In the genomic region with DNA sequence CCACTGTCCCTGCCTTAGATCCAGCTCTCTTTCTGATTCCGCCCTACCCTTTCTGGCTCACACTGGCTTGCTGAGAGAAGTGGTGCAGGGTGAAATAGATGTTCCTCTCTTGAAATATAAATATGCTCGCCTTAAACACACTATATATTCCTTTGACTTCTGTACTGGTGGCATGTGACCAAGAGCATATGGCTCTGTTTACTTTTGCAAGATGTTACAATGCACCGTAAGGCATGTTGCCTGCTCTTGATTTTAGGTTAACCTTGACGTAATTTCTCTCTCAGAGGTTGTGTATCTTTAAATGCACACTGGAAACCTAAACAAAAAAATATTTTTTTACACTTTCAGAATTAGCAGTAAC, we compare ENCODE assay signal across 1 cellular context.
A peak's percentile ranks its signal among the peaks of the same experiment; 100 is the strongest.
TF ChIP-seq lines count a peak whose summit lies in the region.

No MANE protein-coding gene starts in this region.

TF ChIP-seq in HepG2, 621 proteins besides CTCF, POLR2A, EP300 and RAD21 (continued from another document and continues in another):
- TF ChIP-seq, protein P1, sequence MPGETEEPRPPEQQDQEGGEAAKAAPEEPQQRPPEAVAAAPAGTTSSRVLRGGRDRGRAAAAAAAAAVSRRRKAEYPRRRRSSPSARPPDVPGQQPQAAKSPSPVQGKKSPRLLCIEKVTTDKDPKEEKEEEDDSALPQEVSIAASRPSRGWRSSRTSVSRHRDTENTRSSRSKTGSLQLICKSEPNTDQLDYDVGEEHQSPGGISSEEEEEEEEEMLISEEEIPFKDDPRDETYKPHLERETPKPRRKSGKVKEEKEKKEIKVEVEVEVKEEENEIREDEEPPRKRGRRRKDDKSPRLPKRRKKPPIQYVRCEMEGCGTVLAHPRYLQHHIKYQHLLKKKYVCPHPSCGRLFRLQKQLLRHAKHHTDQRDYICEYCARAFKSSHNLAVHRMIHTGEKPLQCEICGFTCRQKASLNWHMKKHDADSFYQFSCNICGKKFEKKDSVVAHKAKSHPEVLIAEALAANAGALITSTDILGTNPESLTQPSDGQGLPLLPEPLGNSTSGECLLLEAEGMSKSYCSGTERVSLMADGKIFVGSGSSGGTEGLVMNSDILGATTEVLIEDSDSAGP (CRISPR knock-in tag; IDR thresholded peaks at IDR 0.05; ENCODE audit: borderline replicate concordance): peak; percentile 8; the same call in 1 of the 2 replicates
- no peak for TF ChIP-seq SRSF4 (IDR thresholded peaks at IDR 0.05; ENCODE audit: low read depth, low read length, poor library complexity, severe bottlenecking)
- TF ChIP-seq GABPA (IDR thresholded peaks at IDR 0.05; ENCODE audit: low read depth, low read length): no peak
- TF ChIP-seq GABPA (CRISPR knock-in tag; IDR thresholded peaks at IDR 0.05; ENCODE audit: low read depth): 0 out of 2 replicates have a peak, but pooled peaks have one; percentile 4
- TF ChIP-seq ZNF235 (CRISPR knock-in tag; IDR thresholded peaks at IDR 0.05; ENCODE audit: borderline replicate concordance): no peak
- TF ChIP-seq, protein P2, sequence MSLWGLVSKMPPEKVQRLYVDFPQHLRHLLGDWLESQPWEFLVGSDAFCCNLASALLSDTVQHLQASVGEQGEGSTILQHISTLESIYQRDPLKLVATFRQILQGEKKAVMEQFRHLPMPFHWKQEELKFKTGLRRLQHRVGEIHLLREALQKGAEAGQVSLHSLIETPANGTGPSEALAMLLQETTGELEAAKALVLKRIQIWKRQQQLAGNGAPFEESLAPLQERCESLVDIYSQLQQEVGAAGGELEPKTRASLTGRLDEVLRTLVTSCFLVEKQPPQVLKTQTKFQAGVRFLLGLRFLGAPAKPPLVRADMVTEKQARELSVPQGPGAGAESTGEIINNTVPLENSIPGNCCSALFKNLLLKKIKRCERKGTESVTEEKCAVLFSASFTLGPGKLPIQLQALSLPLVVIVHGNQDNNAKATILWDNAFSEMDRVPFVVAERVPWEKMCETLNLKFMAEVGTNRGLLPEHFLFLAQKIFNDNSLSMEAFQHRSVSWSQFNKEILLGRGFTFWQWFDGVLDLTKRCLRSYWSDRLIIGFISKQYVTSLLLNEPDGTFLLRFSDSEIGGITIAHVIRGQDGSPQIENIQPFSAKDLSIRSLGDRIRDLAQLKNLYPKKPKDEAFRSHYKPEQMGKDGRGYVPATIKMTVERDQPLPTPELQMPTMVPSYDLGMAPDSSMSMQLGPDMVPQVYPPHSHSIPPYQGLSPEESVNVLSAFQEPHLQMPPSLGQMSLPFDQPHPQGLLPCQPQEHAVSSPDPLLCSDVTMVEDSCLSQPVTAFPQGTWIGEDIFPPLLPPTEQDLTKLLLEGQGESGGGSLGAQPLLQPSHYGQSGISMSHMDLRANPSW (CRISPR knock-in tag; IDR thresholded peaks at IDR 0.05; ENCODE audit: borderline replicate concordance): no peak
- TF ChIP-seq YY1 (IDR thresholded peaks at IDR 0.05; ENCODE audit: insufficient read depth, insufficient replicate concordance, low read depth, low read length): no peak
- no peak for TF ChIP-seq RARA (CRISPR knock-in tag; IDR thresholded peaks at IDR 0.05)
- no peak for TF ChIP-seq SAFB2 (CRISPR knock-in tag; IDR thresholded peaks at IDR 0.05; ENCODE audit: borderline replicate concordance, low read depth)
- no peak for TF ChIP-seq FOXP1 (IDR thresholded peaks at IDR 0.05)
- peak; percentile 28; the same call in 1 of the 2 replicates for TF ChIP-seq FOXP1 (CRISPR knock-in tag; IDR thresholded peaks at IDR 0.05)
- TF ChIP-seq, protein P3, sequence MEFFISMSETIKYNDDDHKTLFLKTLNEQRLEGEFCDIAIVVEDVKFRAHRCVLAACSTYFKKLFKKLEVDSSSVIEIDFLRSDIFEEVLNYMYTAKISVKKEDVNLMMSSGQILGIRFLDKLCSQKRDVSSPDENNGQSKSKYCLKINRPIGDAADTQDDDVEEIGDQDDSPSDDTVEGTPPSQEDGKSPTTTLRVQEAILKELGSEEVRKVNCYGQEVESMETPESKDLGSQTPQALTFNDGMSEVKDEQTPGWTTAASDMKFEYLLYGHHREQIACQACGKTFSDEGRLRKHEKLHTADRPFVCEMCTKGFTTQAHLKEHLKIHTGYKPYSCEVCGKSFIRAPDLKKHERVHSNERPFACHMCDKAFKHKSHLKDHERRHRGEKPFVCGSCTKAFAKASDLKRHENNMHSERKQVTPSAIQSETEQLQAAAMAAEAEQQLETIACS (CRISPR knock-in tag; IDR thresholded peaks at IDR 0.05): no peak
- no peak for TF ChIP-seq HNF4A (CRISPR knock-in tag; IDR thresholded peaks at IDR 0.05)
- TF ChIP-seq, protein P4, sequence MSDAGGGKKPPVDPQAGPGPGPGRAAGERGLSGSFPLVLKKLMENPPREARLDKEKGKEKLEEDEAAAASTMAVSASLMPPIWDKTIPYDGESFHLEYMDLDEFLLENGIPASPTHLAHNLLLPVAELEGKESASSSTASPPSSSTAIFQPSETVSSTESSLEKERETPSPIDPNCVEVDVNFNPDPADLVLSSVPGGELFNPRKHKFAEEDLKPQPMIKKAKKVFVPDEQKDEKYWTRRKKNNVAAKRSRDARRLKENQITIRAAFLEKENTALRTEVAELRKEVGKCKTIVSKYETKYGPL (CRISPR knock-in tag; IDR thresholded peaks at IDR 0.05): no peak
- no peak; the same call in 1 of the 2 replicates for TF ChIP-seq ZNF232 (CRISPR knock-in tag; IDR thresholded peaks at IDR 0.05; ENCODE audit: borderline replicate concordance)
- TF ChIP-seq, protein P5, sequence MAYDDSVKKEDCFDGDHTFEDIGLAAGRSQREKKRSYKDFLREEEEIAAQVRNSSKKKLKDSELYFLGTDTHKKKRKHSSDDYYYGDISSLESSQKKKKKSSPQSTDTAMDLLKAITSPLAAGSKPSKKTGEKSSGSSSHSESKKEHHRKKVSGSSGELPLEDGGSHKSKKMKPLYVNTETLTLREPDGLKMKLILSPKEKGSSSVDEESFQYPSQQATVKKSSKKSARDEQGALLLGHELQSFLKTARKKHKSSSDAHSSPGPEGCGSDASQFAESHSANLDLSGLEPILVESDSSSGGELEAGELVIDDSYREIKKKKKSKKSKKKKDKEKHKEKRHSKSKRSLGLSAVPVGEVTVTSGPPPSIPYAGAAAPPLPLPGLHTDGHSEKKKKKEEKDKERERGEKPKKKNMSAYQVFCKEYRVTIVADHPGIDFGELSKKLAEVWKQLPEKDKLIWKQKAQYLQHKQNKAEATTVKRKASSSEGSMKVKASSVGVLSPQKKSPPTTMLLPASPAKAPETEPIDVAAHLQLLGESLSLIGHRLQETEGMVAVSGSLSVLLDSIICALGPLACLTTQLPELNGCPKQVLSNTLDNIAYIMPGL (CRISPR knock-in tag; IDR thresholded peaks at IDR 0.05; ENCODE audit: borderline replicate concordance in 1 of 2, low read depth in 1 of 2): no peak
- no peak for TF ChIP-seq ZNF160 (CRISPR knock-in tag; IDR thresholded peaks at IDR 0.05)
- no peak for TF ChIP-seq SPEN (CRISPR knock-in tag; IDR thresholded peaks at IDR 0.05; ENCODE audit: low read depth)
- TF ChIP-seq, protein P6, sequence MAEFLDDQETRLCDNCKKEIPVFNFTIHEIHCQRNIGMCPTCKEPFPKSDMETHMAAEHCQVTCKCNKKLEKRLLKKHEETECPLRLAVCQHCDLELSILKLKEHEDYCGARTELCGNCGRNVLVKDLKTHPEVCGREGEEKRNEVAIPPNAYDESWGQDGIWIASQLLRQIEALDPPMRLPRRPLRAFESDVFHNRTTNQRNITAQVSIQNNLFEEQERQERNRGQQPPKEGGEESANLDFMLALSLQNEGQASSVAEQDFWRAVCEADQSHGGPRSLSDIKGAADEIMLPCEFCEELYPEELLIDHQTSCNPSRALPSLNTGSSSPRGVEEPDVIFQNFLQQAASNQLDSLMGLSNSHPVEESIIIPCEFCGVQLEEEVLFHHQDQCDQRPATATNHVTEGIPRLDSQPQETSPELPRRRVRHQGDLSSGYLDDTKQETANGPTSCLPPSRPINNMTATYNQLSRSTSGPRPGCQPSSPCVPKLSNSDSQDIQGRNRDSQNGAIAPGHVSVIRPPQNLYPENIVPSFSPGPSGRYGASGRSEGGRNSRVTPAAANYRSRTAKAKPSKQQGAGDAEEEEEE (CRISPR knock-in tag; IDR thresholded peaks at IDR 0.05; ENCODE audit: borderline replicate concordance): no peak
- TF ChIP-seq FOXA3 (CRISPR knock-in tag; IDR thresholded peaks at IDR 0.05): peak; percentile 64
- TF ChIP-seq, protein P7, sequence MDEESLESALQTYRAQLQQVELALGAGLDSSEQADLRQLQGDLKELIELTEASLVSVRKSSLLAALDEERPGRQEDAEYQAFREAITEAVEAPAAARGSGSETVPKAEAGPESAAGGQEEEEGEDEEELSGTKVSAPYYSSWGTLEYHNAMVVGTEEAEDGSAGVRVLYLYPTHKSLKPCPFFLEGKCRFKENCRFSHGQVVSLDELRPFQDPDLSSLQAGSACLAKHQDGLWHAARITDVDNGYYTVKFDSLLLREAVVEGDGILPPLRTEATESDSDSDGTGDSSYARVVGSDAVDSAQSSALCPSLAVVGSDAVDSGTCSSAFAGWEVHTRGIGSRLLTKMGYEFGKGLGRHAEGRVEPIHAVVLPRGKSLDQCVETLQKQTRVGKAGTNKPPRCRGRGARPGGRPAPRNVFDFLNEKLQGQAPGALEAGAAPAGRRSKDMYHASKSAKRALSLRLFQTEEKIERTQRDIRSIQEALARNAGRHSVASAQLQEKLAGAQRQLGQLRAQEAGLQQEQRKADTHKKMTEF (CRISPR knock-in tag; IDR thresholded peaks at IDR 0.05): no peak
- TF ChIP-seq, protein P8, sequence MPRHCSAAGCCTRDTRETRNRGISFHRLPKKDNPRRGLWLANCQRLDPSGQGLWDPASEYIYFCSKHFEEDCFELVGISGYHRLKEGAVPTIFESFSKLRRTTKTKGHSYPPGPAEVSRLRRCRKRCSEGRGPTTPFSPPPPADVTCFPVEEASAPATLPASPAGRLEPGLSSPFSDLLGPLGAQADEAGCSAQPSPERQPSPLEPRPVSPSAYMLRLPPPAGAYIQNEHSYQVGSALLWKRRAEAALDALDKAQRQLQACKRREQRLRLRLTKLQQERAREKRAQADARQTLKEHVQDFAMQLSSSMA (CRISPR knock-in tag; IDR thresholded peaks at IDR 0.05): no peak
- TF ChIP-seq ZNF670 (CRISPR knock-in tag; IDR thresholded peaks at IDR 0.05; ENCODE audit: borderline replicate concordance): no peak
- TF ChIP-seq ZFX (CRISPR knock-in tag; IDR thresholded peaks at IDR 0.05; ENCODE audit: low read depth): no peak
- no peak for TF ChIP-seq ZNF788 (CRISPR knock-in tag; IDR thresholded peaks at IDR 0.05; ENCODE audit: borderline replicate concordance)
- TF ChIP-seq, protein P9, sequence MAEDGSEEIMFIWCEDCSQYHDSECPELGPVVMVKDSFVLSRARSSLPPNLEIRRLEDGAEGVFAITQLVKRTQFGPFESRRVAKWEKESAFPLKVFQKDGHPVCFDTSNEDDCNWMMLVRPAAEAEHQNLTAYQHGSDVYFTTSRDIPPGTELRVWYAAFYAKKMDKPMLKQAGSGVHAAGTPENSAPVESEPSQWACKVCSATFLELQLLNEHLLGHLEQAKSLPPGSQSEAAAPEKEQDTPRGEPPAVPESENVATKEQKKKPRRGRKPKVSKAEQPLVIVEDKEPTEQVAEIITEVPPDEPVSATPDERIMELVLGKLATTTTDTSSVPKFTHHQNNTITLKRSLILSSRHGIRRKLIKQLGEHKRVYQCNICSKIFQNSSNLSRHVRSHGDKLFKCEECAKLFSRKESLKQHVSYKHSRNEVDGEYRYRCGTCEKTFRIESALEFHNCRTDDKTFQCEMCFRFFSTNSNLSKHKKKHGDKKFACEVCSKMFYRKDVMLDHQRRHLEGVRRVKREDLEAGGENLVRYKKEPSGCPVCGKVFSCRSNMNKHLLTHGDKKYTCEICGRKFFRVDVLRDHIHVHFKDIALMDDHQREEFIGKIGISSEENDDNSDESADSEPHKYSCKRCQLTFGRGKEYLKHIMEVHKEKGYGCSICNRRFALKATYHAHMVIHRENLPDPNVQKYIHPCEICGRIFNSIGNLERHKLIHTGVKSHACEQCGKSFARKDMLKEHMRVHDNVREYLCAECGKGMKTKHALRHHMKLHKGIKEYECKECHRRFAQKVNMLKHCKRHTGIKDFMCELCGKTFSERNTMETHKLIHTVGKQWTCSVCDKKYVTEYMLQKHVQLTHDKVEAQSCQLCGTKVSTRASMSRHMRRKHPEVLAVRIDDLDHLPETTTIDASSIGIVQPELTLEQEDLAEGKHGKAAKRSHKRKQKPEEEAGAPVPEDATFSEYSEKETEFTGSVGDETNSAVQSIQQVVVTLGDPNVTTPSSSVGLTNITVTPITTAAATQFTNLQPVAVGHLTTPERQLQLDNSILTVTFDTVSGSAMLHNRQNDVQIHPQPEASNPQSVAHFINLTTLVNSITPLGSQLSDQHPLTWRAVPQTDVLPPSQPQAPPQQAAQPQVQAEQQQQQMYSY (CRISPR knock-in tag; IDR thresholded peaks at IDR 0.05): 0 out of 2 replicates have a peak, but pooled peaks have one; percentile 47
- no peak for TF ChIP-seq SOX13 (IDR thresholded peaks at IDR 0.05)
- TF ChIP-seq SOX13 (CRISPR knock-in tag; conservative IDR thresholded peaks at IDR 0.05 in 1 of 2, IDR thresholded peaks at IDR 0.05 in 1 of 2): no peak
- TF ChIP-seq, protein P10, sequence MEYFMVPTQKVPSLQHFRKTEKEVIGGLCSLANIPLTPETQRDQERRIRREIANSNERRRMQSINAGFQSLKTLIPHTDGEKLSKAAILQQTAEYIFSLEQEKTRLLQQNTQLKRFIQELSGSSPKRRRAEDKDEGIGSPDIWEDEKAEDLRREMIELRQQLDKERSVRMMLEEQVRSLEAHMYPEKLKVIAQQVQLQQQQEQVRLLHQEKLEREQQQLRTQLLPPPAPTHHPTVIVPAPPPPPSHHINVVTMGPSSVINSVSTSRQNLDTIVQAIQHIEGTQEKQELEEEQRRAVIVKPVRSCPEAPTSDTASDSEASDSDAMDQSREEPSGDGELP (IDR thresholded peaks at IDR 0.05; ENCODE audit: borderline replicate concordance, low read depth): 0 out of 2 replicates have a peak, but pooled peaks have one; percentile 9
- no peak for TF ChIP-seq ZNF296 (CRISPR knock-in tag; conservative IDR thresholded peaks at IDR 0.05)
- TF ChIP-seq, protein P11, sequence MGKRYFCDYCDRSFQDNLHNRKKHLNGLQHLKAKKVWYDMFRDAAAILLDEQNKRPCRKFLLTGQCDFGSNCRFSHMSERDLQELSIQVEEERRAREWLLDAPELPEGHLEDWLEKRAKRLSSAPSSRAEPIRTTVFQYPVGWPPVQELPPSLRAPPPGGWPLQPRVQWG (CRISPR knock-in tag; IDR thresholded peaks at IDR 0.05; ENCODE audit: borderline replicate concordance, low read depth): no peak
- no peak for TF ChIP-seq ZFYVE20 (CRISPR knock-in tag; IDR thresholded peaks at IDR 0.05; ENCODE audit: borderline replicate concordance, low read depth)
- no peak for TF ChIP-seq ZNF747 (CRISPR knock-in tag; IDR thresholded peaks at IDR 0.05; ENCODE audit: borderline replicate concordance)
- TF ChIP-seq, protein P12, sequence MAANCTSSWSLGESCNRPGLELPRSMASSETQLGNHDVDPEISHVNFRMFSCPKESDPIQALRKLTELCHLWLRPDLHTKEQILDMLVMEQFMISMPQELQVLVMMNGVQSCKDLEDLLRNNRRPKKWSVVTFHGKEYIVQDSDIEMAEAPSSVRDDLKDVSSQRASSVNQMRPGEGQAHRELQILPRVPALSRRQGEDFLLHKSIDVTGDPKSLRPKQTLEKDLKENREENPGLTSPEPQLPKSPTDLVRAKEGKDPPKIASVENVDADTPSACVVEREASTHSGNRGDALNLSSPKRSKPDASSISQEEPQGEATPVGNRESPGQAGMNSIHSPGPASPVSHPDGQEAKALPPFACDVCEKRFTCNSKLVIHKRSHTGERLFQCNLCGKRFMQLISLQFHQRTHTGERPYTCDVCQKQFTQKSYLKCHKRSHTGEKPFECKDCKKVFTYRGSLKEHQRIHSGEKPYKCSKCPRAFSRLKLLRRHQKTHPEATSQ (CRISPR knock-in tag; IDR thresholded peaks at IDR 0.05; ENCODE audit: borderline replicate concordance): no peak
- no peak for TF ChIP-seq FOSL2 (CRISPR knock-in tag; IDR thresholded peaks at IDR 0.05)
- no peak for TF ChIP-seq ZNF124 (CRISPR knock-in tag; IDR thresholded peaks at IDR 0.05)
- TF ChIP-seq ZNF556 (CRISPR knock-in tag; IDR thresholded peaks at IDR 0.05; ENCODE audit: borderline replicate concordance): no peak
- TF ChIP-seq ZSCAN30 (CRISPR knock-in tag; IDR thresholded peaks at IDR 0.05): 0 out of 2 replicates have a peak, but pooled peaks have one; percentile 36
- TF ChIP-seq GATA4 (IDR thresholded peaks at IDR 0.05; ENCODE audit: borderline replicate concordance, low read depth): no peak
- no peak for TF ChIP-seq ZNF570 (CRISPR knock-in tag; IDR thresholded peaks at IDR 0.05; ENCODE audit: borderline replicate concordance)
